In the genomic region with DNA sequence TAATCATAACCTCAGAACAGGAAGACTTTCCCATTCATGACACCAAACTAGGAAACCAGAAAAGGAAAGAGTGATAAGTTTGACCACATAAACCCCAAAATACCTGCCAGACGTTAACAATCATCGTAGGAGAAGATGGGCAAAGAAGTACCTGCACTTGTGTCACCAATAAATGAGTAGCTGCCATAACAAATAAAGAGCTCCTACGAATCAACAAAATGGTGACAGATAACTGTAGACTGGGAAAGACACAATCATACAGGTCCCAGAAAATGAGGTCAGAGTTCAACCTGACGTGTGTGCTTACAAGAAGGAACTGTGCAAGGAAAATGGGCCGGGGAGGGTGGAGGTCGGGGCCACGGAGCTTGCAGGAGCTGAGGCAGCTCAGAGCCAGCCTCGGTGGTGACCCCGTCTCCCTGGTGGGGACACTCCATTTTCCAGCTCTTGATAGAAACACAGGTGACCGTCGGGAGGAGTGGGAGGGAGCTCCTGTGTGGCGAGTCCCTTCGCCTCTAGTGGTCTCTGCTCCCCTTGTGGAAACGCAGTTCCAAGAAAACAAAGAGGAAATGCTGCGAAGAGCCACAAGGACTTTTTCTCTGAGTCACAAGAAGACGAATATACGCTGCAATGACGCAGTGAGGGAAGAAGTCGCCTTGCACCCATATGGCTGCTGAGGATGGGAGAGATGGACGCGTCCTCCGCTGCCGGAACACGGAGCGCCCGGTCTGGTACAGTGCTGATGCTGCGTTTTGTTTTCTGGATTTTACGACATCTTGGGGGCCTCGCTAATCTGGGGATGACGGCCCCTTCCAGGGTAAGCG, we compare ENCODE assay signal across 25 cellular contexts. TPM values are rescaled to one million over a fixed set of nuclear protein-coding genes. Genes with fewer than 3 reads are reported as not detected.
DNase-seq lines count a peak whose midpoint lies in the region; ATAC-seq, FAIRE-seq and TF ChIP-seq lines count a peak whose summit lies in the region.
"Had no signal": no experiment of that assay in that cellular context is flagged by ENCODE, and none has a peak within 500 bp of the region (broad histone marks: within the 10 kb centered on the region; RNA-seq: fewer than 3 reads in every experiment).

No MANE protein-coding gene starts in this region.

- POLR2A ChIA-PET in activated CD4-positive, alpha-beta T cell treated with anti-CD3 and anti-CD28 coated beads for 36 hours (lab: Charles Lee), result interaction anchor here (0.5 to 1.2 kb wide), 6 partner anchors 19 to 778 kb away, joined by 3 to 8 read pairs (median 4); no protein-coding TSS in a partner anchor
- POLR2A ChIA-PET in naive thymus-derived CD8-positive, alpha-beta T cell (lab: Charles Lee), result interaction anchor here (0.7 to 1.4 kb wide), 4 partner anchors 21 to 465 kb away, joined by 3 to 4 read pairs (median 3); a partner anchor contains a TSS

- TF ChIP-seq CTCF in H9 (conservative IDR thresholded peaks at IDR 0.05), result no peak

- peaks cover 3% of the 10 kb centered on the region; the same call in 1 of the 2 replicates for H3K4me1 ChIP-seq in H9 (ENCODE audit: insufficient read depth, low read length)

- H4K91ac ChIP-seq in H9 (ENCODE audit: insufficient read length, low read depth, low read length), result no peak overlapping the region

- no peak overlapping the region for H2BK12ac ChIP-seq in H9 (ENCODE audit: insufficient read length, low read depth, low read length)

- H3T11ph ChIP-seq in H9 (ENCODE audit: low read length), result no peak overlapping the region

- no peak overlapping the region for H2BK20ac ChIP-seq in H9 (ENCODE audit: low read depth, low read length, poor library complexity, severe bottlenecking)

- H3K4me3 Mint-ChIP-seq in activated CD4-positive, alpha-beta T cell treated with anti-CD3 and anti-CD28 coated beads for 36 hours, result peak overlapping the region; percentile 36
- no peak overlapping the region for H3K4me3 Mint-ChIP-seq in H9
- peak overlapping the region in 1 of 10 donors; percentile 24 for H3K4me3 Mint-ChIP-seq in naive thymus-derived CD8-positive, alpha-beta T cell

- H3K14ac ChIP-seq in H9 (ENCODE audit: insufficient read depth, low read length), result no peak overlapping the region

- no peak overlapping the region for H3K4ac ChIP-seq in H9 (ENCODE audit: low read depth, low read length)

- intact Hi-C loops in activated CD4-positive, alpha-beta T cell treated with anti-CD3 and anti-CD28 coated beads for 36 hours (cut with DNase I, micrococcal nuclease), result loop anchor here in 1 of 2 experiments (1.0 kb wide), 1 partner anchor 19 kb away; no protein-coding TSS in a partner anchor

- H3K9ac ChIP-seq in H9 (ENCODE audit: extremely low read depth, insufficient read length, low read length), result no peak overlapping the region

- no peak overlapping the region for H3K56ac ChIP-seq in H9 (ENCODE audit: insufficient read length, low read depth, low read length)

- peaks cover 3% of the 10 kb centered on the region for H4K20me1 ChIP-seq in H9 (ENCODE audit: control insufficient read depth, insufficient read depth, insufficient read length)

- H3K23ac ChIP-seq in H9 (ENCODE audit: insufficient read length, low read depth, low read length), result no peak overlapping the region

- DNase-seq in activated CD4-positive, alpha-beta T cell treated with anti-CD3 and anti-CD28 coated beads for 36 hours, result peak; percentile 59
- DNase-seq in activated CD4-positive, alpha-beta T cell treated with anti-CD3 and anti-CD28 coated beads for 4 hours, result no peak
- DNase-seq in H9, result no peak
- DNase-seq in activated T-cell treated with anti-CD3 and anti-CD28 coated beads, Interleukin-2, amount 50 U/mL, for 48 hours, result peak; percentile 50 to 61
- no peak for DNase-seq in naive thymus-derived CD8-positive, alpha-beta T cell
- DNase-seq in NCI-H2029 (lab: John Stamatoyannopoulos, UW), result no peak
- no peak for DNase-seq in NOMO-1 treated with dmso at 0.1 percent for 144 hours (lab: John Stamatoyannopoulos, UW; ENCODE audit: unreplicated experiment)
- DNase-seq in RCC 7860 (ENCODE audit: low spot score), result no peak
- DNase-seq: 8988T; amniotic stem cell; DMS 273 treated with DMSO at 0.1 percent for 48 hours; dorsolateral prefrontal cortex; GDM1; GOT3; kidney glomerular epithelial cell; NCI-H1694; NCI-H226; posterior cingulate gyrus; SJCRH30; stimulated activated CD4-positive, alpha-beta T cell treated with anti-CD3 and anti-CD28 coated beads, Interleukin-2, amount 100 ng/mL, for 24 hours had no signal

- H3K4me1 Mint-ChIP-seq in activated CD4-positive, alpha-beta T cell treated with anti-CD3 and anti-CD28 coated beads for 36 hours, result peaks cover 44% of the 10 kb centered on the region
- H3K4me1 Mint-ChIP-seq in H9, result peaks cover 8 to 13% of the 10 kb centered on the region in 2 experiments
- peaks cover 23 to 48% (median 39%) of the 10 kb centered on the region in 4 donors for H3K4me1 Mint-ChIP-seq in naive thymus-derived CD8-positive, alpha-beta T cell

- no peaks in the 10 kb centered on the region for H3K36me3 Mint-ChIP-seq in activated CD4-positive, alpha-beta T cell treated with anti-CD3 and anti-CD28 coated beads for 36 hours (ENCODE audit: low read depth)
- H3K36me3 Mint-ChIP-seq in H9 (ENCODE audit: insufficient read depth in 1 of 3, low read depth in 3 of 3), result peaks cover 3 to 14% (median 12%) of the 10 kb centered on the region in 3 experiments; a peak in 6 of 7 replicates
- H3K36me3 Mint-ChIP-seq in naive thymus-derived CD8-positive, alpha-beta T cell, result no peaks in the 10 kb centered on the region

- no peak overlapping the region for H3K18ac ChIP-seq in H9 (ENCODE audit: insufficient read length, low read depth, low read length)

- no peaks in the 10 kb centered on the region for H3K79me1 ChIP-seq in H9 (ENCODE audit: insufficient read depth, low read depth, low read length, poor library complexity, severe bottlenecking)

- peaks cover 9% of the 10 kb centered on the region for H3K23me2 ChIP-seq in H9 (ENCODE audit: insufficient read length, low read depth, low read length, poor library complexity, severe bottlenecking)

- no peaks in the 10 kb centered on the region for H3K27me3 Mint-ChIP-seq in activated CD4-positive, alpha-beta T cell treated with anti-CD3 and anti-CD28 coated beads for 36 hours
- H3K27me3 Mint-ChIP-seq in H9 (ENCODE audit: low read depth), result no peaks in the 10 kb centered on the region
- no peaks in the 10 kb centered on the region for H3K27me3 Mint-ChIP-seq in naive thymus-derived CD8-positive, alpha-beta T cell

- H4K8ac ChIP-seq in H9 (replicated peaks; ENCODE audit: insufficient read length, low read depth, low read length), result no peak overlapping the region

- H2BK120ac ChIP-seq in H9 (ENCODE audit: low read depth, low read length, poor library complexity, severe bottlenecking), result no peak overlapping the region

- H3K9me3 ChIP-seq in H9 (ENCODE audit: control insufficient read depth, low read depth, low read length), result no peaks in the 10 kb centered on the region
- H3K9me3 ChIP-seq: SJCRH30 had no signal

- H2BK15ac ChIP-seq in H9 (ENCODE audit: low read depth, low read length), result no peak overlapping the region

- H2AK5ac ChIP-seq in H9 (ENCODE audit: insufficient read length, low read length), result no peak overlapping the region

- FAIRE-seq in RCC 7860 (lab: Jason Lieb, UNC), result no peak
- FAIRE-seq: frontal cortex, GM19239, urothelium cell line had no signal

- peak overlapping the region; percentile 4 for H3K27ac Mint-ChIP-seq in activated CD4-positive, alpha-beta T cell treated with anti-CD3 and anti-CD28 coated beads for 36 hours
- peak overlapping the region in 2 of 3 experiments; percentile 39 to 47; a peak in 1 of 7 replicates for H3K27ac Mint-ChIP-seq in H9
- peak overlapping the region in 9 of 10 donors; percentile 5 to 74 (median 24) for H3K27ac Mint-ChIP-seq in naive thymus-derived CD8-positive, alpha-beta T cell

- WGBS in H9 (ENCODE audit: extremely low coverage, insufficient read length, low lambda C conversion rate), result no CpG with 5 or more reads among the region's 31 CpGs

- H2BK5ac ChIP-seq in H9 (ENCODE audit: insufficient read length, low read length), result no peak overlapping the region

- no peak overlapping the region for H2AFZ ChIP-seq in H9 (ENCODE audit: low read length)

- H4K5ac ChIP-seq in H9 (ENCODE audit: insufficient read length, low read depth, low read length), result no peak overlapping the region

- no peak overlapping the region for H3K4me2 ChIP-seq in H9 (ENCODE audit: insufficient read depth, insufficient read length, low read length)

- H3K27ac ChIP-seq in H9 (ENCODE audit: insufficient read length, low read depth, low read length), result no peak overlapping the region
- H3K27ac ChIP-seq: SJCRH30 had no signal

- peaks cover 4% of the 10 kb centered on the region for H3K9me3 Mint-ChIP-seq in activated CD4-positive, alpha-beta T cell treated with anti-CD3 and anti-CD28 coated beads for 36 hours (ENCODE audit: low read depth)
- H3K9me3 Mint-ChIP-seq in H9, result no peaks in the 10 kb centered on the region
- H3K9me3 Mint-ChIP-seq in naive thymus-derived CD8-positive, alpha-beta T cell, result peaks cover 0 to 2% (median 0%) of the 10 kb centered on the region in 9 donors

- ATAC-seq in activated CD4-positive, alpha-beta T cell treated with anti-CD3 and anti-CD28 coated beads for 36 hours, result peak; percentile 63
- ATAC-seq in naive thymus-derived CD8-positive, alpha-beta T cell, result no peak

- no peaks in the 10 kb centered on the region for H3K27me3 ChIP-seq in H9 (ENCODE audit: insufficient read depth, low read length)
- H3K27me3 ChIP-seq: dorsolateral prefrontal cortex, SJCRH30 had no signal

- CTCF ChIA-PET in activated CD4-positive, alpha-beta T cell treated with anti-CD3 and anti-CD28 coated beads for 36 hours (lab: Charles Lee), result interaction anchor here (0.6 to 1.8 kb wide), 14 partner anchors 9 to 710 kb away, joined by 3 to 18 read pairs (median 4); a partner anchor contains a TSS

- H3K79me2 ChIP-seq in H9 (ENCODE audit: insufficient read depth, low read length), result peaks cover 1% of the 10 kb centered on the region; the same call in 1 of the 2 replicates

RNA-seq across cellular contexts. Expression of a gene that starts 9.5 kb away (rescaled TPM):
- total RNA-seq in activated CD4-positive, alpha-beta T cell treated with anti-CD3 and anti-CD28 coated beads for 36 hours, result 10 to 100 TPM; 14.6 to 15.3 TPM
- total RNA-seq in H9 (2021), result 41.7 and 42.2 TPM in 2 replicates
- total RNA-seq in naive thymus-derived CD8-positive, alpha-beta T cell, result 10 to 100 TPM; 30.6 to 32.0 TPM
- 10 to 100 TPM in 1 of 3 donors, 1 to 10 TPM in 2; 3.9 to 10.1 (median 7.4) TPM for polyA plus RNA-seq in naive thymus-derived CD8-positive, alpha-beta T cell

RNA-seq across cellular contexts. Expression of a gene that starts 17.4 kb away (rescaled TPM):
- 1 to 10 TPM; 1.0 to 2.7 TPM for total RNA-seq in activated CD4-positive, alpha-beta T cell treated with anti-CD3 and anti-CD28 coated beads for 36 hours
- total RNA-seq in H9 (2021), result 27.3 and 27.9 TPM in 2 replicates
- 10 to 100 TPM; 13.0 TPM for total RNA-seq in naive thymus-derived CD8-positive, alpha-beta T cell
- 10 to 100 TPM in 1 of 3 donors, 1 to 10 TPM in 2; 5.2 to 11.1 (median 8.9) TPM for polyA plus RNA-seq in naive thymus-derived CD8-positive, alpha-beta T cell
- total RNA-seq: cardiac septum, frontal cortex, SJCRH30 had no signal
- polyA plus RNA-seq: BJ had no signal

Comparison
In these comparisons a context has a peak if more than half of its experiments do, and no peak if none do; other contexts are left out.
1. DNase-seq: peak in activated CD4-positive, alpha-beta T cell treated with anti-CD3 and anti-CD28 coated beads for 36 hours (single experiment) and activated T-cell treated with anti-CD3 and anti-CD28 coated beads, Interleukin-2, amount 50 U/mL, for 48 hours (2 of 2); none in activated CD4-positive, alpha-beta T cell treated with anti-CD3 and anti-CD28 coated beads for 4 hours (0 of 2), H9 (single experiment), naive thymus-derived CD8-positive, alpha-beta T cell (0 of 10), NCI-H2029 (single experiment), NOMO-1 treated with dmso at 0.1 percent for 144 hours (single experiment) and RCC 7860 (single experiment).
2. Peak in every context shown above with its lines, with median percentiles within 50 percentile points of each other: H3K27ac Mint-ChIP-seq.